In the genomic region with DNA sequence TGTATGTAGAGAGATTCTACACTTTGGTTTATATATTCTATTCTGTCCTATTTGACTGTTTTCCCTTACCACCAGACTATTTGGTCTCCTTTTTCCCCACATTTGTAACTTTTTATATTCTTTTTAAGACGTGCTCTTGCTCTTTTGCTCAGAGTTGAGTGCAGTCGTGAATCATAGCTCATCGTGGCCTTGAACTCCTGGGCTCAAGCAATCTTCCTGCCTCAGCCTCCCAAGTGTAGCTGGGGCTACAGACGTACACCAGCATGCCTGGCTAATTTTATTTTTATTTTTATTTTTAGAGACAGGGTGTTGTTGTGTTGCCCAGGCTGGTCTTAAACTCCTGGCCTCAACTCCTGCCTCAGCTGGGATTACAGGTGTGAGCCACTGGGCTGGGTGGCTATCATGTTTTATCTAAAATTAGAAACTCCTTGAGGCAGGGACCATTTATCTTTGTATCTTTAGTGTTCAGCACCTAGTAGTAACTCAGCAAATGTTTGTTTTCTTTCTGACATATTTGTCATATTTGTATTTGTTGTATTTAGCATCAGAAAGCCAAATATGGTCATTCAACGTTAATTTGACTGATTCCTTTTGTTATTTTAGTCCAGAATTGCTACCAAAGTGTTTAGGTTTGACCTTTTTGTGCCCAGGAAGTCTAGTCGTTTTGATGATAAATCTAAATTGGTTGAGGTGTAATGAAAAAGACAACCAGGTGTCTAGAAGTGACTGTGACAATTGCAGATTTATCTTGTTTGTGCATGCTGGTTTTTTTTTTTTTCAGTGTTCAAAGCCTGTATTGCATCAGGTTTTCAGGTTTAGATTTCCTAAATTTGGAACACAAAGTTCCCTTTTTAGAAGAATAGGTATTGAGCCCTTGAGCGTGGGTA, we compare ENCODE assay signal across 15 cellular contexts. TPM values are rescaled to one million over a fixed set of nuclear protein-coding genes. Genes with fewer than 3 reads are reported as not detected.
A peak's percentile ranks its signal among the peaks of the same experiment; 100 is the strongest.
DNase-seq lines count a peak whose midpoint lies in the region; ATAC-seq and TF ChIP-seq lines count a peak whose summit lies in the region.
"Had no signal": no experiment of that assay in that cellular context is flagged by ENCODE, and none has a peak within 500 bp of the region (broad histone marks: within the 10 kb centered on the region; RNA-seq: fewer than 3 reads in every experiment).

No MANE protein-coding gene starts in this region.

- H3K4me3 ChIP-seq in cardiac muscle cell (no peak overlapping the region), left ventricle myocardium inferior (no peak overlapping the region), PC-9 (no peak overlapping the region)

- H3K27ac Mint-ChIP-seq in immature natural killer cell, result peak overlapping the region; percentile 53 to 83 (median 70)
- H3K27ac Mint-ChIP-seq in stimulated activated naive B cell treated with anti-CD40 and anti-IgM and Interleukin-4, amounts not matched to agents 10 μg/mL and 1 μg/mL and 100 μg/mL, for 72 hours, result peak overlapping the region; percentile 71

- intact Hi-C loops in left ventricle myocardium inferior (cut with micrococcal nuclease) (no loop called here), PC-9 (cut with micrococcal nuclease; ENCODE audit: unreplicated experiment) (no loop called here)

- H3K27me3 ChIP-seq in cardiac muscle cell, result no peaks in the 10 kb centered on the region
- H3K27me3 ChIP-seq in left ventricle myocardium inferior (ENCODE audit: low read depth), result no peaks in the 10 kb centered on the region
- H3K27me3 ChIP-seq in PC-9 (ENCODE audit: insufficient read depth, low read depth), result no peaks in the 10 kb centered on the region
- no peaks in the 10 kb centered on the region for H3K27me3 ChIP-seq in foreskin keratinocyte

- H3K4me1 ChIP-seq in cardiac muscle cell (ENCODE audit: low read depth) (peaks cover 34% of the 10 kb centered on the region), left ventricle myocardium inferior (peaks cover 64% of the 10 kb centered on the region), PC-9 (replicated peaks; ENCODE audit: insufficient read depth) (peaks cover 11% of the 10 kb centered on the region), foreskin keratinocyte (peaks cover 18% of the 10 kb centered on the region)

- H3F3A ChIP-seq in PC-9 (ENCODE audit: insufficient read depth, low read depth), result peaks cover 28% of the 10 kb centered on the region; the same call in 1 of the 2 replicates

- peaks cover 0 to under 1% (median 0%) of the 10 kb centered on the region in 3 donors for H3K36me3 Mint-ChIP-seq in immature natural killer cell
- peaks cover 13 to 19% of the 10 kb centered on the region in 2 donors for H3K36me3 Mint-ChIP-seq in stimulated activated naive B cell treated with anti-CD40 and anti-IgM and Interleukin-4, amounts not matched to agents 10 μg/mL and 1 μg/mL and 100 μg/mL, for 72 hours

- no peaks in the 10 kb centered on the region for H3K9me3 Mint-ChIP-seq in immature natural killer cell
- H3K9me3 Mint-ChIP-seq in stimulated activated naive B cell treated with anti-CD40 and anti-IgM and Interleukin-4, amounts not matched to agents 10 μg/mL and 1 μg/mL and 100 μg/mL, for 72 hours, result no peaks in the 10 kb centered on the region

- no peak for DNase-seq in cardiac muscle cell (ENCODE audit: low read depth in 1 of 2, low spot score in 1 of 2)
- no peak for DNase-seq in left ventricle myocardium inferior
- DNase-seq in PC-9, result no peak
- DNase-seq in immature natural killer cell, result no peak
- no peak for DNase-seq in stimulated activated naive B cell treated with anti-CD40 and anti-IgM and Interleukin-4, amounts not matched to agents 10 μg/mL and 1 μg/mL and 100 μg/mL, for 72 hours
- no peak for DNase-seq in stimulated activated CD4-positive, alpha-beta T cell treated with anti-CD3 and anti-CD28 coated beads, Interleukin-4, amount 100 ng/mL, for 24 hours
- DNase-seq in foreskin keratinocyte, result no peak
- DNase-seq: AML-193; EL; KBM-7; mesendoderm; NCI-H1930; stimulated activated CD4-positive, alpha-beta T cell treated with anti-CD3 and anti-CD28 coated beads, Interleukin-4, amount 100 ng/mL, for 1 hour had no signal

- H3K79me2 ChIP-seq in PC-9 (ENCODE audit: low read depth), result peaks cover 98% of the 10 kb centered on the region

- H2AFZ ChIP-seq in PC-9, result no peak overlapping the region

- BruUV-seq in PC-9 (replicated peaks; lab: Mats Ljungman, UMichigan), result no TSS peak

- H3K4me2 ChIP-seq in PC-9, result no peak overlapping the region

- POLR2A ChIA-PET in PC-9 (lab: Charles Lee; ENCODE audit: unreplicated experiment), result no interaction called here

- H3K27ac ChIP-seq in cardiac muscle cell (peak overlapping the region; percentile 57), left ventricle myocardium inferior (replicated peaks) (no peak overlapping the region), PC-9 (0 out of 2 replicates have a peak overlapping the region, but pooled peaks have one; percentile 26), foreskin keratinocyte (no peak overlapping the region)

- H3K36me3 ChIP-seq in cardiac muscle cell (no peaks in the 10 kb centered on the region), left ventricle myocardium inferior (no peaks in the 10 kb centered on the region), PC-9 (ENCODE audit: low read depth) (peaks cover 7% of the 10 kb centered on the region; the same call in 1 of the 2 replicates)

- TF ChIP-seq CTCF in cardiac muscle cell (IDR thresholded peaks at IDR 0.05; ENCODE audit: low read depth, low read length), result no peak
- no peak for TF ChIP-seq CTCF in left ventricle myocardium inferior (IDR thresholded peaks at IDR 0.05; ENCODE audit: borderline replicate concordance)
- TF ChIP-seq CTCF in PC-9 (conservative IDR thresholded peaks at IDR 0.05), result no peak
- no peak for TF ChIP-seq CTCF in foreskin keratinocyte (conservative IDR thresholded peaks at IDR 0.05)

- H4K20me1 ChIP-seq in PC-9 (ENCODE audit: insufficient read depth), result peaks cover 72% of the 10 kb centered on the region

- H3K9me3 ChIP-seq in cardiac muscle cell (ENCODE audit: low read depth) (no peaks in the 10 kb centered on the region), left ventricle myocardium inferior (replicated peaks) (peaks cover 4% of the 10 kb centered on the region), PC-9 (ENCODE audit: insufficient read depth, low read depth) (no peaks in the 10 kb centered on the region)

- CTCF ChIA-PET in PC-9 (lab: Charles Lee), result no interaction called here

- peak overlapping the region; percentile 41 to 68 (median 55) for H3K4me3 Mint-ChIP-seq in immature natural killer cell
- H3K4me3 Mint-ChIP-seq in stimulated activated naive B cell treated with anti-CD40 and anti-IgM and Interleukin-4, amounts not matched to agents 10 μg/mL and 1 μg/mL and 100 μg/mL, for 72 hours, result no peak overlapping the region

- no peak for ATAC-seq in stimulated activated naive B cell treated with anti-CD40 and anti-IgM and Interleukin-4, amounts not matched to agents 10 μg/mL and 1 μg/mL and 100 μg/mL, for 72 hours (replicated peaks)
- ATAC-seq in GM18873 (IDR thresholded peaks at IDR 0.05; ENCODE audit: low FRiP score, unreplicated experiment) (no peak), foreskin keratinocyte (no peak)
- ATAC-seq: esophagus mucosa had no signal

- peaks cover 0 to 5% (median 3%) of the 10 kb centered on the region in 3 donors for H3K27me3 Mint-ChIP-seq in immature natural killer cell (ENCODE audit: low read depth in 3 of 3)
- H3K27me3 Mint-ChIP-seq in stimulated activated naive B cell treated with anti-CD40 and anti-IgM and Interleukin-4, amounts not matched to agents 10 μg/mL and 1 μg/mL and 100 μg/mL, for 72 hours, result no peaks in the 10 kb centered on the region

- peaks cover 75 to 96% of the 10 kb centered on the region in 2 donors for H3K4me1 Mint-ChIP-seq in immature natural killer cell
- H3K4me1 Mint-ChIP-seq in stimulated activated naive B cell treated with anti-CD40 and anti-IgM and Interleukin-4, amounts not matched to agents 10 μg/mL and 1 μg/mL and 100 μg/mL, for 72 hours, result peaks cover 33 to 54% of the 10 kb centered on the region in 2 donors

- H3K9me2 ChIP-seq in PC-9 (ENCODE audit: insufficient read depth), result no peaks in the 10 kb centered on the region

RNA-seq across cellular contexts. Expression of a gene that starts 44.3 kb away (rescaled TPM):
- total RNA-seq in cardiac muscle cell (28.9 and 35.1 TPM in 2 replicates), left ventricle myocardium inferior (38.0 TPM), PC-9 (2021) (112 and 143 TPM in 2 replicates), foreskin keratinocyte (51.3 and 53.3 TPM in 2 replicates)
- polyA plus RNA-seq in cardiac muscle cell (22.3 and 35.2 TPM in 2 replicates), immature natural killer cell (10 to 100 TPM; 38.3 to 75.1 (median 40.6) TPM), foreskin keratinocyte (6.9 and 7.6 TPM in 2 replicates)

Comparison
In these comparisons a context has a peak if more than half of its experiments do, and no peak if none do; other contexts are left out.
1. H3K27ac ChIP-seq: peak in cardiac muscle cell (single experiment) and PC-9 (single experiment); none in left ventricle myocardium inferior (single experiment) and foreskin keratinocyte (single experiment).
2. H3K4me3 Mint-ChIP-seq: peak in immature natural killer cell (5 of 5); none in stimulated activated naive B cell treated with anti-CD40 and anti-IgM and Interleukin-4, amounts not matched to agents 10 μg/mL and 1 μg/mL and 100 μg/mL, for 72 hours (0 of 2).